ENCODE assay signal across 8 cellular contexts in genomic region chr1:3910769-3911520, GRCh38. TPM values are rescaled to one million over a fixed set of nuclear protein-coding genes. Genes with fewer than 3 reads are reported as not detected.
DNase-seq lines count a peak whose midpoint lies in the region; ATAC-seq lines count a peak whose summit lies in the region.

No MANE protein-coding gene starts in this region.

- ATAC-seq in memory B cell (ENCODE audit: low read depth) (peak; percentile 79), HG02610 (IDR thresholded peaks at IDR 0.05; ENCODE audit: unreplicated experiment) (no peak)

- peaks cover 20% of the 10 kb centered on the region for H3K4me1 Mint-ChIP-seq in memory B cell

- peak overlapping the region; percentile 22 for H3K4me3 Mint-ChIP-seq in memory B cell

- DNase-seq in CD1c-positive myeloid dendritic cell (ENCODE audit: extremely low spot score) (peak; percentile 46), H7 (peak; percentile 96), NCI-H460 (ENCODE audit: extremely low read depth, low read depth) (peak; percentile 60), memory B cell (ENCODE audit: low spot score in 2 of 2) (peak; percentile 80 to 84)
- DNase-seq in activated CD4-positive, alpha-beta T cell treated with anti-CD3 and anti-CD28 coated beads, Interleukin-2, amount 50 U/mL, for 48 hours: peak; percentile 80 to 84
- peak; percentile 60 for DNase-seq in effector CD8-positive, alpha-beta T cell (lab: John Stamatoyannopoulos, UW)
- peak; percentile 48 to 57 for DNase-seq in stimulated activated CD8-positive, alpha-beta memory T cell treated with anti-CD3 and anti-CD28 coated beads, Interleukin-15, amount 100 ng/mL, for 48 hours (ENCODE audit: low read depth in 2 of 2)

- H3K36me3 Mint-ChIP-seq in memory B cell: no peaks in the 10 kb centered on the region

- H3K27me3 ChIP-seq in H7 (ENCODE audit: control insufficient read depth, insufficient read depth, low read length): no peaks in the 10 kb centered on the region; the same call in 1 of the 2 replicates

- no peaks in the 10 kb centered on the region for H3K36me3 ChIP-seq in H7 (replicated peaks; ENCODE audit: control insufficient read depth, insufficient read depth, low read length)

- no peaks in the 10 kb centered on the region for H3K9me3 Mint-ChIP-seq in memory B cell

- H3K27me3 Mint-ChIP-seq in memory B cell: peaks cover 6% of the 10 kb centered on the region

- H3K27ac Mint-ChIP-seq in memory B cell: no peak overlapping the region

- H3K4me3 ChIP-seq in H7 (ENCODE audit: insufficient read depth, low read depth, low read length): peak overlapping the region; percentile 4; the same call in 1 of the 2 replicates

RNA-seq across cellular contexts. Expression of gene C1orf174, which starts 10.9 kb away (rescaled TPM):
- 60.5 and 63.9 TPM in 2 replicates for total RNA-seq in H7 (2014; rRNA removed; shearing (Covaris generic))
- total RNA-seq in NCI-H460 (2014; rRNA removed; shearing (Covaris generic)): 25.1 and 25.6 TPM in 2 replicates
- polyA plus RNA-seq in NCI-H460 (2014; cell fraction: nucleus; rRNA removed): 25.6 and 27.6 TPM in 2 replicates

RNA-seq across cellular contexts. Expression of gene DFFB, which starts 53.7 kb away (rescaled TPM):
- total RNA-seq in H7 (2014; rRNA removed; shearing (Covaris generic)): 12.1 and 14.1 TPM in 2 replicates
- total RNA-seq in NCI-H460 (2014; rRNA removed; shearing (Covaris generic)): 5.8 and 7.9 TPM in 2 replicates
- 14.0 and 17.7 TPM in 2 replicates for polyA plus RNA-seq in NCI-H460 (2014; cell fraction: nucleus; rRNA removed)

RNA-seq across cellular contexts. Expression of gene CEP104, which starts 53.9 kb away (rescaled TPM):
- 22.8 and 35.8 TPM in 2 replicates for total RNA-seq in H7 (2014; rRNA removed; shearing (Covaris generic))
- total RNA-seq in NCI-H460 (2014; rRNA removed; shearing (Covaris generic)): 7.8 and 18.5 TPM in 2 replicates
- 8.2 and 19.9 TPM in 2 replicates for polyA plus RNA-seq in NCI-H460 (2014; cell fraction: nucleus; rRNA removed)

Comparison
In these comparisons a context has a peak if more than half of its experiments do, and no peak if none do; other contexts are left out.
1. DNase-seq: peak in every context shown above with its lines; median percentile 96 in H7; 82 in activated CD4-positive, alpha-beta T cell treated with anti-CD3 and anti-CD28 coated beads, Interleukin-2, amount 50 U/mL, for 48 hours; 82 in memory B cell; 60 in NCI-H460; 60 in effector CD8-positive, alpha-beta T cell; 52 in stimulated activated CD8-positive, alpha-beta memory T cell treated with anti-CD3 and anti-CD28 coated beads, Interleukin-15, amount 100 ng/mL, for 48 hours; 46 in CD1c-positive myeloid dendritic cell.